In the genomic region with DNA sequence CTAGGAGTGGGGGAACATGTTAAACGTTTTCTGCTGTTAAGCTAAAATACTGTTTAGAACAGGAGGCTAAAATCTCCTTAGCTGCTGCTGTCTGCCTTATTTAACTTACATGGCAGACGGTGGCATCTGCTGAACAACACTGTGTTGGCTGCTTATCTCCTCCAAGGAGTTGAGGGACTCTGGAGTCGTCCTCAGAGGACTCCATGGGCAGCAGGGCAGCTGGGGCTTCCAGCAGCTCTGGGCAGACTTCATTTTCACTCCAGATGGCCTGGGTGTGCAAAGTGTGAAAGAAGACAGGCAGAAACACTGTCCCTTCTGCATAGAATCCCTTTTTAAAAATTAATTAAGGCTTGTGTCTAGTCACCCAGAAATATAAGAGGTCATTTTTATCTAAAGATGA, we compare ENCODE assay signal across 18 cellular contexts. TPM values are rescaled to one million over a fixed set of nuclear protein-coding genes. Genes with fewer than 3 reads are reported as not detected.
DNase-seq lines count a peak whose midpoint lies in the region; ATAC-seq and TF ChIP-seq lines count a peak whose summit lies in the region.
"Had no signal": no experiment of that assay in that cellular context is flagged by ENCODE, and none has a peak within 500 bp of the region (broad histone marks: within the 10 kb centered on the region; RNA-seq: fewer than 3 reads in every experiment).

No MANE protein-coding gene starts in this region.

- H3K9me3 ChIP-seq in endocrine pancreas (ENCODE audit: control insufficient read depth, low read length), result no peaks in the 10 kb centered on the region
- no peaks in the 10 kb centered on the region for H3K9me3 ChIP-seq in thyroid gland
- H3K9me3 ChIP-seq in breast epithelium, result no peaks in the 10 kb centered on the region

- ATAC-seq in GM21360 (IDR thresholded peaks at IDR 0.05; ENCODE audit: unreplicated experiment), result no peak

- H3K9ac ChIP-seq in endocrine pancreas (ENCODE audit: control insufficient read depth, insufficient read depth, low read length), result no peak overlapping the region
- H3K9ac ChIP-seq: KMS-11 had no signal

- no peaks in the 10 kb centered on the region for H3K27me3 ChIP-seq in endocrine pancreas (ENCODE audit: control insufficient read depth, insufficient read depth, low read length)
- H3K27me3 ChIP-seq in thyroid gland, result no peaks in the 10 kb centered on the region
- H3K27me3 ChIP-seq in breast epithelium, result no peaks in the 10 kb centered on the region

- DNase-seq in G401 (ENCODE audit: low spot score) (peak; percentile 11), NCI-H82 (lab: John Stamatoyannopoulos, UW) (peak; percentile 86), thyroid gland (no peak), breast epithelium (ENCODE audit: low spot score in 2 of 2) (no peak), NCI-H146 (lab: John Stamatoyannopoulos, UW) (no peak)
- DNase-seq: C1 segment of cervical spinal cord; CD8-positive, alpha-beta memory T cell; GDM1; MV-4-11; NCI-H187; NCI-H2107; NCI-H226; NK-92 treated with Interleukin-12 subunit alpha and Interleukin-12 subunit beta, amount 100 ng/mL, for 24 hours; OCI-M1; SHP77 had no signal

- H3K4me3 ChIP-seq in endocrine pancreas (ENCODE audit: control insufficient read depth, insufficient read depth, low read length) (peak overlapping the region; percentile 40), thyroid gland (replicated peaks in 1 of 3) (no peak overlapping the region), breast epithelium (no peak overlapping the region)

- H3K36me3 ChIP-seq in endocrine pancreas (ENCODE audit: control insufficient read depth, insufficient read depth, low read length) (no peaks in the 10 kb centered on the region), thyroid gland (no peaks in the 10 kb centered on the region), breast epithelium (no peaks in the 10 kb centered on the region)

- in situ Hi-C loops in G401 (cut with HindIII; ENCODE audit: low sequenced_read_pairs), result no loop called here

- WGBS in thyroid gland, 2 donors, result 29 to 38% methylated on average over 3 of the region's 3 CpGs

- H3K27ac ChIP-seq in thyroid gland (peak overlapping the region; percentile 41 to 59 (median 47)), breast epithelium (no peak overlapping the region)
- H3K27ac ChIP-seq: KMS-11 had no signal

- TF ChIP-seq POLR2A in thyroid gland (IDR thresholded peaks at IDR 0.05), result no peak
- no peak for TF ChIP-seq POLR2A in breast epithelium (IDR thresholded peaks at IDR 0.05)

- intact Hi-C loops in thyroid gland (cut with DNase I), result no loop called here
- intact Hi-C loops in breast epithelium (cut with DNase I; ENCODE audit: low total_unique reads), result no loop called here

- TF ChIP-seq CTCF in thyroid gland (IDR thresholded peaks at IDR 0.05), result no peak
- TF ChIP-seq CTCF in breast epithelium (IDR thresholded peaks at IDR 0.05), result no peak

- H3K4me1 ChIP-seq in endocrine pancreas (ENCODE audit: control insufficient read depth, insufficient read depth, low read length) (no peaks in the 10 kb centered on the region), thyroid gland (peaks cover 62 to 70% of the 10 kb centered on the region in 2 donors), breast epithelium (no peaks in the 10 kb centered on the region)

RNA-seq across cellular contexts. Expression of a gene that starts 52.8 kb away (rescaled TPM):
- total RNA-seq in G401 (2014; rRNA removed; shearing (Covaris generic)), result 12.0 and 16.2 TPM in 2 replicates
- total RNA-seq in thyroid gland (10 to 100 TPM; 30.7 to 37.5 (median 34.4) TPM), breast epithelium (10 to 100 TPM; 20.3 to 86.7 (median 27.2) TPM)

Comparison
In these comparisons a context has a peak if more than half of its experiments do, and no peak if none do; other contexts are left out.
1. DNase-seq: peak in G401 (single experiment) and NCI-H82 (single experiment); none in thyroid gland (0 of 2), breast epithelium (0 of 2) and NCI-H146 (single experiment).
2. H3K27ac ChIP-seq: peak in thyroid gland (3 of 3); none in breast epithelium (0 of 2).